20 cellular contexts compared by ENCODE assay signal in genomic region chr1:50208296-50208695, GRCh38.
DNase-seq lines count a peak whose midpoint lies in the region; ATAC-seq and TF ChIP-seq lines count a peak whose summit lies in the region.
"Had no signal": no experiment of that assay in that cellular context is flagged by ENCODE, and none has a peak within 500 bp of the region (broad histone marks: within the 10 kb centered on the region; RNA-seq: fewer than 3 reads in every experiment).

No MANE protein-coding gene starts in this region.

- H3K27me3 Mint-ChIP-seq in brain (no peaks in the 10 kb centered on the region), endodermal cell (ENCODE audit: insufficient read depth) (peaks cover 14% of the 10 kb centered on the region)

- H3K27ac ChIP-seq in endodermal cell (ENCODE audit: low read depth, low read length), result no peak overlapping the region
- H3K27ac ChIP-seq: HL-60, SJCRH30 had no signal

- ATAC-seq in GM19328 (IDR thresholded peaks at IDR 0.05; ENCODE audit: unreplicated experiment), result no peak
- ATAC-seq: GM23338, Panc1 had no signal

- H3K36me3 ChIP-seq in MG63 (no peaks in the 10 kb centered on the region), endodermal cell (ENCODE audit: control insufficient read depth, insufficient read depth, low read length) (no peaks in the 10 kb centered on the region)
- H3K36me3 ChIP-seq: HAP-1, SJCRH30 had no signal

- H3K4me3 ChIP-seq in MG63 (no peak overlapping the region), endodermal cell (ENCODE audit: low read length) (no peak overlapping the region)
- H3K4me3 ChIP-seq: GM23338, HAP-1, SJCRH30 had no signal

- H3K36me3 Mint-ChIP-seq in brain (no peaks in the 10 kb centered on the region), endodermal cell (ENCODE audit: low read depth) (no peaks in the 10 kb centered on the region)

- DNase-seq in NCI-H82 (lab: John Stamatoyannopoulos, UW) (peak; percentile 69), NCI-H82 treated with DMSO at 0.1 percent for 48 hours (lab: John Stamatoyannopoulos, UW; ENCODE audit: unreplicated experiment) (no peak), MG63 (peak; percentile 46), endodermal cell (no peak), NCI-H2107 treated with DMSO at 0.1 percent for 48 hours (lab: John Stamatoyannopoulos, UW; ENCODE audit: unreplicated experiment) (no peak)
- DNase-seq: DND-41; KG1; MV-4-11; NCI-H1105 treated with DMSO at 0.1 percent for 48 hours; NCI-H1694 treated with DMSO at 0.1 percent for 48 hours; NCI-H2081 treated with DMSO at 0.1 percent for 48 hours; NK-92 treated with Interleukin-12 subunit alpha and Interleukin-12 subunit beta, amount 100 ng/mL, for 24 hours; SJCRH30 had no signal

- H3K4me1 ChIP-seq in endodermal cell (ENCODE audit: control insufficient read depth, insufficient read depth, low read length), result no peaks in the 10 kb centered on the region
- H3K4me1 ChIP-seq: HAP-1, SJCRH30 had no signal

- peak overlapping the region in 3 of 5 experiments; percentile 23 to 91 (median 80) for H3K27ac Mint-ChIP-seq in brain
- H3K27ac Mint-ChIP-seq in endodermal cell, result no peak overlapping the region
- H3K27ac Mint-ChIP-seq: B cell, GM23338 had no signal

- H3K27me3 ChIP-seq in MG63 (peaks cover 2% of the 10 kb centered on the region; the same call in 1 of the 2 replicates), endodermal cell (ENCODE audit: control insufficient read depth, insufficient read depth, low read length, poor library complexity, severe bottlenecking) (peaks cover 16% of the 10 kb centered on the region)

- WGBS in endodermal cell (ENCODE audit: insufficient coverage in 1 of 2, insufficient read length in 1 of 2), 2 experiments, result 20 to 48% methylated on average over 1 to 2 of the region's 2 CpGs

- H3K9me3 ChIP-seq in MG63 (no peaks in the 10 kb centered on the region), endodermal cell (ENCODE audit: control insufficient read depth, low read length) (peaks cover 25% of the 10 kb centered on the region)
- H3K9me3 ChIP-seq: HAP-1, SJCRH30 had no signal

- H3K9me3 Mint-ChIP-seq in brain, result peaks cover 0 to 7% (median 0%) of the 10 kb centered on the region in 5 experiments
- H3K9me3 Mint-ChIP-seq in endodermal cell, result no peaks in the 10 kb centered on the region
- H3K9me3 Mint-ChIP-seq: GM23338 had no signal

- TF ChIP-seq CTCF in brain (conservative IDR thresholded peaks at IDR 0.05), result no peak
- no peak for TF ChIP-seq CTCF in endodermal cell (conservative IDR thresholded peaks at IDR 0.05)

- H3K9ac ChIP-seq in endodermal cell (ENCODE audit: extremely low read depth, low read length, poor library complexity, severe bottlenecking), result no peak overlapping the region

- peaks cover 23% of the 10 kb centered on the region for H3K4me1 Mint-ChIP-seq in brain
- H3K4me1 Mint-ChIP-seq in endodermal cell, result peaks cover 13% of the 10 kb centered on the region
- H3K4me1 Mint-ChIP-seq: B cell, GM23338 had no signal

- H3K4me3 Mint-ChIP-seq in brain (no peak overlapping the region), endodermal cell (no peak overlapping the region)
- H3K4me3 Mint-ChIP-seq: B cell, GM23338 had no signal

Comparison
In these comparisons a context has a peak if more than half of its experiments do, and no peak if none do; other contexts are left out.
1. DNase-seq: peak in NCI-H82 (single experiment) and MG63 (single experiment); none in NCI-H82 treated with DMSO at 0.1 percent for 48 hours (single experiment), endodermal cell (single experiment) and NCI-H2107 treated with DMSO at 0.1 percent for 48 hours (single experiment).